In the genomic region with DNA sequence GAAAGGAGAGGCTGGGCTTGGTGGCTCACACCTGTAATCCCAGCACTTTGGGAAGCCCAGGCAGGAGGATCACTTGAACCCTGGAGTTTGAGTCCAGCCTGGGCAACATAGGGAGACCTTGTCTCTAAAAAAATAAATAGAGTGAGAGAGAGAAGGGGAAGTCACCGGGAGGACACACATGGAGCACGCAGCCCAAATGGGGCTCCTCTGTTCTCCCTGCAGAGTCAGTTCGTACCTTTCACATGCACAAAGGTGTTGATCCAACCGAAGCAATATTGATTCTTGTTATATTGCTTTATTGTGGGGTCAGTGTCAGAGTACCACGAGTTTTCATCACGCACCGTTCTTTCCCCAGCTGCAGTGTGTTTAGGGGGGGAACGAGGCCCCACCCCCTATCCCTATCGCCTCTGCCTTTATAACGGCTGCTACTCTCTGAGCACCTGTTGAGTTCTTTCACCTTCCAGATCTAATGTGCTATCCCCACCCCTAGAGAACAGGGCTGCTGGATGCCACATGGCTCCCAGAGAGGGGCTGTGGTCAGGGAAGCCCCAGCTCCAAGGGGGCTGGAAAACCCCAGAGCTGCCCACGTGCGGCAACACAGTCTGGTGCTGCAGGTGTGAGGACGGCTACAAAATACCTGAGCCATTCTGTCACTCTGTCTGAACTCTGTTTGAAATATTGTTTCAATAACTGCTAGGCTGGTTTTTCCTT, we compare ENCODE assay signal across 32 cellular contexts. TPM values are rescaled to one million over a fixed set of nuclear protein-coding genes. Genes with fewer than 3 reads are reported as not detected.
DNase-seq lines count a peak whose midpoint lies in the region; ATAC-seq, FAIRE-seq and TF ChIP-seq lines count a peak whose summit lies in the region.
"Had no signal": no experiment of that assay in that cellular context is flagged by ENCODE, and none has a peak within 500 bp of the region (broad histone marks: within the 10 kb centered on the region; RNA-seq: fewer than 3 reads in every experiment).

No MANE protein-coding gene starts in this region.

- H3K9me3 ChIP-seq in OCI-LY3 (ENCODE audit: insufficient read depth, low read length) (no peaks in the 10 kb centered on the region), small intestine (ENCODE audit: control insufficient read depth, low read depth) (no peaks in the 10 kb centered on the region)
- H3K9me3 ChIP-seq: Caco-2, psoas muscle, sigmoid colon, SJCRH30 had no signal

- H4K20me1 ChIP-seq in GM23338 (replicated peaks; ENCODE audit: insufficient read depth) (no peaks in the 10 kb centered on the region; the same call in 1 of the 2 replicates), OCI-LY3 (ENCODE audit: insufficient read depth, low read length) (no peaks in the 10 kb centered on the region)

- DNase-seq in GM23338 (ENCODE audit: low spot score) = no peak
- DNase-seq in dorsolateral prefrontal cortex = no peak
- no peak for DNase-seq in substantia nigra (lab: John Stamatoyannopoulos, UW)
- DNase-seq in small intestine = no peak
- DNase-seq: activated B cell treated with CpG ODN at 0.5 μM for 24 hours; activated CD4-positive, alpha-beta T cell treated with anti-CD3 and anti-CD28 coated beads, Interleukin-2, amount 50 U/mL, for 1 hour; activated gamma-delta T cell treated with Interleukin-2 at 50 U/mL for 16 hours; activated naive CD8-positive, alpha-beta T cell treated with anti-CD3 and anti-CD28 coated beads, Interleukin-2, amount 10 ng/mL, durations not matched to agents 7 days and 5 days; activated T-cell treated with anti-CD3 and anti-CD28 coated beads, Interleukin-2, amount 50 U/mL, for 4 hours; Caco-2; DMS53; naive B cell; NCI-H1092; NCI-H1694; NCI-H446 treated with DMSO at 0.1 percent for 48 hours; NCI-H774; psoas muscle; sigmoid colon; stimulated activated CD4-positive, alpha-beta T cell treated with anti-CD3 and anti-CD28 coated beads, Interleukin-4, amount 100 ng/mL, for 24 hours had no signal

- H3K4me1 Mint-ChIP-seq in GM23338 = peaks cover 7% of the 10 kb centered on the region

- H2AFZ ChIP-seq in GM23338 (no peak overlapping the region), OCI-LY3 (ENCODE audit: low read depth, low read length) (no peak overlapping the region)

- H3K9me3 Mint-ChIP-seq in GM23338 = no peaks in the 10 kb centered on the region
- H3K9me3 Mint-ChIP-seq: activated B cell treated with CpG ODN at 0.5 μM for 24 hours; activated naive CD8-positive, alpha-beta T cell treated with anti-CD3 and anti-CD28 coated beads, Interleukin-2, amount 10 ng/mL, durations not matched to agents 7 days and 5 days; activated T-cell treated with anti-CD3 and anti-CD28 coated beads, Interleukin-2, amount 50 U/mL, for 4 hours; mesothelial cell of epicardium; naive B cell had no signal

- H3K36me3 Mint-ChIP-seq in GM23338 (ENCODE audit: low read depth) = no peaks in the 10 kb centered on the region
- H3K36me3 Mint-ChIP-seq: activated naive CD8-positive, alpha-beta T cell treated with anti-CD3 and anti-CD28 coated beads, Interleukin-2, amount 10 ng/mL, durations not matched to agents 7 days and 5 days; mesothelial cell of epicardium; naive B cell had no signal

- H3K4me3 Mint-ChIP-seq in GM23338 = peak overlapping the region; percentile 28
- H3K4me3 Mint-ChIP-seq: activated B cell treated with CpG ODN at 0.5 μM for 24 hours; activated naive CD8-positive, alpha-beta T cell treated with anti-CD3 and anti-CD28 coated beads, Interleukin-2, amount 10 ng/mL, durations not matched to agents 7 days and 5 days; activated T-cell treated with anti-CD3 and anti-CD28 coated beads, Interleukin-2, amount 50 U/mL, for 4 hours had no signal

- H3K27me3 ChIP-seq in GM23338 (ENCODE audit: insufficient read depth) = peaks cover 26% of the 10 kb centered on the region
- peaks cover 7% of the 10 kb centered on the region; the same call in 1 of the 2 replicates for H3K27me3 ChIP-seq in OCI-LY3 (ENCODE audit: low read depth, low read length)
- H3K27me3 ChIP-seq in dorsolateral prefrontal cortex = peaks cover 0 to 35% (median 11%) of the 10 kb centered on the region in 45 donors
- peaks cover 2 to 24% of the 10 kb centered on the region in 2 donors for H3K27me3 ChIP-seq in small intestine (ENCODE audit: control insufficient read depth in 2 of 2, insufficient read depth in 2 of 2, low read length in 2 of 2)
- H3K27me3 ChIP-seq: SJCRH30 had no signal

- no peak for TF ChIP-seq CTCF in GM23338 (conservative IDR thresholded peaks at IDR 0.05; ENCODE audit: low read depth in 2 of 2)
- TF ChIP-seq CTCF in OCI-LY3 (IDR thresholded peaks at IDR 0.05; ENCODE audit: low read depth, low read length) = no peak
- no peak for TF ChIP-seq CTCF in dorsolateral prefrontal cortex (IDR thresholded peaks at IDR 0.05 in 54 of 56, conservative IDR thresholded peaks at IDR 0.05 in 2 of 56; ENCODE audit: low read depth in 1 of 56, partially characterized antibody in 56 of 56)

- H3K4me3 ChIP-seq in GM23338 = peak overlapping the region; percentile 76
- no peak overlapping the region for H3K4me3 ChIP-seq in OCI-LY3 (ENCODE audit: low read length)
- peak overlapping the region in 47 of 59 donors; percentile 15 to 75 (median 56) for H3K4me3 ChIP-seq in dorsolateral prefrontal cortex
- no peak overlapping the region for H3K4me3 ChIP-seq in small intestine (ENCODE audit: low read depth in 1 of 2, low read length in 2 of 2)
- H3K4me3 ChIP-seq: psoas muscle, sigmoid colon, SJCRH30 had no signal

- no peaks in the 10 kb centered on the region for H3K9me2 ChIP-seq in GM23338 (ENCODE audit: insufficient read depth)

- H3K4me2 ChIP-seq in GM23338 (no peak overlapping the region), OCI-LY3 (ENCODE audit: low read length) (peak overlapping the region; percentile 15; the same call in 1 of the 2 replicates)

- no peak overlapping the region for H3K27ac Mint-ChIP-seq in GM23338
- H3K27ac Mint-ChIP-seq: activated B cell treated with CpG ODN at 0.5 μM for 24 hours; activated naive CD8-positive, alpha-beta T cell treated with anti-CD3 and anti-CD28 coated beads, Interleukin-2, amount 10 ng/mL, durations not matched to agents 7 days and 5 days; CD14-positive monocyte; mesothelial cell of epicardium had no signal

- H3K27me3 Mint-ChIP-seq in GM23338 (ENCODE audit: insufficient read depth, low read depth, poor library complexity) = peaks cover 24% of the 10 kb centered on the region

- no peak overlapping the region for H3K9ac ChIP-seq in OCI-LY3 (ENCODE audit: low read length)

- 8 to 45% (median 16%) methylated on average over 13 of the region's 13 CpGs for WGBS in small intestine, 3 donors

- H3K27ac ChIP-seq in GM23338 (ENCODE audit: low read depth) (no peak overlapping the region), OCI-LY3 (ENCODE audit: low read length) (no peak overlapping the region), dorsolateral prefrontal cortex (peak overlapping the region; percentile 79 to 100 (median 99)), substantia nigra (ENCODE audit: low read depth, low read length, poor library complexity, severe bottlenecking) (peak overlapping the region; percentile 99), small intestine (ENCODE audit: low read depth in 1 of 2, low read length in 1 of 2) (no peak overlapping the region)
- H3K27ac ChIP-seq: psoas muscle, sigmoid colon, SJCRH30 had no signal

- H3K36me3 ChIP-seq in GM23338 (ENCODE audit: insufficient read depth) (no peaks in the 10 kb centered on the region), OCI-LY3 (replicated peaks; ENCODE audit: low read depth, low read length) (peaks cover 2% of the 10 kb centered on the region), small intestine (ENCODE audit: control insufficient read depth in 2 of 2, insufficient read depth in 2 of 2, low read length in 2 of 2) (no peaks in the 10 kb centered on the region)
- H3K36me3 ChIP-seq: sigmoid colon, SJCRH30 had no signal

- intact Hi-C loops in dorsolateral prefrontal cortex (cut with DNase I) = no loop called here

- H3K4me1 ChIP-seq in GM23338 (ENCODE audit: insufficient read depth) (no peaks in the 10 kb centered on the region), OCI-LY3 (ENCODE audit: low read length) (peaks cover 18% of the 10 kb centered on the region), small intestine (ENCODE audit: control insufficient read depth in 2 of 2, insufficient read depth in 1 of 2, low read depth in 1 of 2, low read length in 1 of 2) (no peaks in the 10 kb centered on the region)
- H3K4me1 ChIP-seq: Caco-2, psoas muscle had no signal

- peaks cover 9% of the 10 kb centered on the region for H3F3A ChIP-seq in GM23338 (replicated peaks; ENCODE audit: low read depth)

- ATAC-seq in GM23338 = no peak
- ATAC-seq in GM21423 (IDR thresholded peaks at IDR 0.05; ENCODE audit: unreplicated experiment) = no peak
- ATAC-seq in GM18861 (IDR thresholded peaks at IDR 0.05; ENCODE audit: unreplicated experiment) = no peak
- ATAC-seq: activated T-cell treated with anti-CD3 and anti-CD28 coated beads, Interleukin-2, amount 50 U/mL, for 4 hours; esophagus mucosa; psoas muscle had no signal

- H3K79me2 ChIP-seq in GM23338 (replicated peaks; ENCODE audit: insufficient read depth) (no peaks in the 10 kb centered on the region), OCI-LY3 (ENCODE audit: low read length) (no peaks in the 10 kb centered on the region)

- FAIRE-seq in small intestine (lab: Jason Lieb, UNC) = no peak
- FAIRE-seq: astrocyte, G401.6 had no signal

TF ChIP-seq in GM23338, 12 proteins besides CTCF, POLR2A, EP300 and RAD21 (continues in another document):
- no peak for TF ChIP-seq POLR2AphosphoS5 (IDR thresholded peaks at IDR 0.05; ENCODE audit: low read depth)

RNA-seq across cellular contexts. Expression of gene TMEM235, which starts 1.0 kb away (rescaled TPM):
- total RNA-seq in GM23338 (2014; rRNA removed; shearing (Covaris generic)) = not detected in 2 replicates
- polyA plus RNA-seq in GM23338 (2016; fragmentation: Nextera tagmentation; extraction: Ambion mirVana) (not detected in 2 replicates), small intestine (not detected)
- total RNA-seq in dorsolateral prefrontal cortex = 100 to 1,000 TPM in 1 of 120 experiments, 10 to 100 TPM in 97, 1 to 10 TPM in 22; 2.9 to 101 (median 20.6) TPM
- total RNA-seq: activated B cell treated with CpG ODN at 0.5 μM for 24 hours; activated naive CD8-positive, alpha-beta T cell treated with anti-CD3 and anti-CD28 coated beads, Interleukin-2, amount 10 ng/mL, durations not matched to agents 7 days and 5 days; activated T-cell treated with anti-CD3 and anti-CD28 coated beads, Interleukin-2, amount 50 U/mL, for 4 hours; astrocyte; Caco-2; cardiac septum; esophagus mucosa; fibroblast of villous mesenchyme; H4; liver; psoas muscle; sigmoid colon had no signal
- polyA plus RNA-seq: CD14-positive monocyte, psoas muscle had no signal

RNA-seq across cellular contexts. Expression of gene BIRC5, which starts 16.4 kb away (rescaled TPM):
- total RNA-seq in GM23338 (2014; rRNA removed; shearing (Covaris generic)) = 89.7 and 114 TPM in 2 replicates
- polyA plus RNA-seq in GM23338 (2016; fragmentation: Nextera tagmentation; extraction: Ambion mirVana) (111 and 132 TPM in 2 replicates), small intestine (10 to 100 TPM in 1 of 3 donors, 1 to 10 TPM in 2; 2.2 to 40.6 (median 4.0) TPM)
- 1 to 10 TPM in 29 of 120 experiments, under 1 TPM in 66, not detected in 25; 0.16 to 2.8 (median 0.68) TPM for total RNA-seq in dorsolateral prefrontal cortex
- polyA plus RNA-seq: CD14-positive monocyte had no signal

RNA-seq across cellular contexts. Expression of gene AFMID, which starts 43.2 kb away (rescaled TPM):
- 43.0 and 47.5 TPM in 2 replicates for total RNA-seq in GM23338 (2014; rRNA removed; shearing (Covaris generic))
- polyA plus RNA-seq in GM23338 (2016; fragmentation: Nextera tagmentation; extraction: Ambion mirVana) = 36.8 and 38.0 TPM in 2 replicates
- total RNA-seq in dorsolateral prefrontal cortex = 100 to 1,000 TPM in 13 of 120 experiments, 10 to 100 TPM in 107; 32.6 to 162 (median 68.4) TPM
- 10 to 100 TPM; 24.0 to 45.2 (median 32.2) TPM for polyA plus RNA-seq in small intestine

RNA-seq across cellular contexts. Expression of gene TK1, which starts 43.6 kb away (rescaled TPM):
- total RNA-seq in GM23338 (2014; rRNA removed; shearing (Covaris generic)) = 83.7 and 84.4 TPM in 2 replicates
- polyA plus RNA-seq in GM23338 (2016; fragmentation: Nextera tagmentation; extraction: Ambion mirVana) = 74.5 and 74.6 TPM in 2 replicates
- total RNA-seq in dorsolateral prefrontal cortex = 1 to 10 TPM in 109 of 120 experiments, under 1 TPM in 11; 0.55 to 5.6 (median 1.9) TPM
- polyA plus RNA-seq in small intestine = 10 to 100 TPM in 2 of 3 donors, 1 to 10 TPM in 1; 6.9 to 60.6 (median 11.6) TPM

Comparison
In these comparisons a context has a peak if more than half of its experiments do, and no peak if none do; other contexts are left out.
1. H3K27ac ChIP-seq: peak in dorsolateral prefrontal cortex (59 of 59) and substantia nigra (single experiment); none in GM23338 (single experiment), OCI-LY3 (single experiment) and small intestine (0 of 2).
2. H3K4me3 ChIP-seq: peak in GM23338 (single experiment) and dorsolateral prefrontal cortex (47 of 59); none in OCI-LY3 (single experiment) and small intestine (0 of 2).
3. RNA of gene BIRC5, which starts 16.4 kb away (total RNA-seq): 89.7 to 114 TPM in GM23338; 0.16 to 2.8 TPM in dorsolateral prefrontal cortex; every median in the first group is over 10 times any median in the second.